Comparison of ENCODE assay signal across 15 cellular contexts in the genomic region with DNA sequence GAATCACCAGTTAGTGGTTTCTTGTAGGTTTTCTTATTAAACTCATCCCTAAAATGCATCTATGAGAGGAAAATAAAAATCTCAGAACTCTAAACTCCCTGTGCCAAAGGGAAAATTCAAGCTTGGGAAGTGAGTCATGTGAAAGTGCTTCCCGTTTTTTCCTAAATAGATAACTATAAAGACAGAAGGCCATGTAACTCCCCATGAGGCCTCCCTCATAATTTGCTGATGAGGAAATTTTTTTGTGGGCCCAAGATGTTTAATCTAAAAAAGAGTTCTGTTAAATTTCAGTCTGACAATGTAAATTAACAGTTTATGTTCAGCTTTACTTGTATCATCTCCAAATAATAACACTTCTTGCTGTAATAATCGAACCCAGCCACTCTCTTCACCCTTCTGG.
"Had no signal": no experiment of that assay in that cellular context is flagged by ENCODE, and none has a peak within 500 bp of the region (broad histone marks: within the 10 kb centered on the region; RNA-seq: fewer than 3 reads in every experiment).

No MANE protein-coding gene starts in this region.

- H3K4me3 ChIP-seq: prostate gland, smooth muscle cell had no signal

- DNase-seq: activated CD4-positive, CD25-positive, alpha-beta regulatory T cell treated with anti-CD3 and anti-CD28 coated beads, Interleukin-2, amount 50 U/mL, for 72 hours; activated naive CD4-positive, alpha-beta T cell; activated naive CD8-positive, alpha-beta T cell treated with anti-CD3 and anti-CD28 coated beads, Interleukin-2, amount 10 ng/mL, durations not matched to agents 7 days and 5 days; activated T-cell treated with anti-CD3 and anti-CD28 coated beads for 4 hours; aorta; erythroblast; foreskin melanocyte; head of caudate nucleus; immature natural killer cell; right cardiac atrium; stimulated activated naive CD8-positive, alpha-beta T cell treated with anti-CD3 and anti-CD28 coated beads, Interleukin-15, Interleukin-2, amounts not matched to agents 100 U/mL and 50 U/mL, for 24 hours; T-cell; T-helper 9 cell had no signal

- ATAC-seq: right cardiac atrium; stimulated activated naive CD8-positive, alpha-beta T cell treated with anti-CD3 and anti-CD28 coated beads, Interleukin-15, Interleukin-2, amounts not matched to agents 100 U/mL and 50 U/mL, for 24 hours; T-cell had no signal
